Comparison of ENCODE assay signal across 1 cellular context in the genomic region with DNA sequence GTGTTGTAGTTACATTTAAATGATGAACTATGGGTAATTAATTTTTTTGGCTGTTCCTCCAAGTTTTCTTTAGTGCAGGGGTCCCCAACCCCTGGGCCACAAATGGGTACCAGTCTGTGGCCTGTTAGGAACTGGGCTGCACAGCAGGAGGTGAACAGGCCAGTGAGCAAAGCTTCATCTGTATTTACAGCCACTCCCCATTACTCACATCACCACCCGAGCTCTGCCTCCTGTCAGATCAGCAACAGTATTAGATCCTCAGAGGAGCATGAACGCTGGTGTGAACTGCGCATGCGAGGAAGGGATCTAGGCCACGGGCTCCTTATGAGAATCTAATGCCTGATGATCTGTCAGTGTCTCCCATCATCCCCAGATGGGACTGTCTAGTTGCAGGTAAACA.
TF ChIP-seq lines count a peak whose summit lies in the region.

No MANE protein-coding gene starts in this region.

TF ChIP-seq in SK-N-SH, 30 proteins besides CTCF, POLR2A, EP300 and RAD21 (continued from another document):
- TF ChIP-seq, protein P1, sequence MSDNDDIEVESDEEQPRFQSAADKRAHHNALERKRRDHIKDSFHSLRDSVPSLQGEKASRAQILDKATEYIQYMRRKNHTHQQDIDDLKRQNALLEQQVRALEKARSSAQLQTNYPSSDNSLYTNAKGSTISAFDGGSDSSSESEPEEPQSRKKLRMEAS (IDR thresholded peaks at IDR 0.05; ENCODE audit: low read depth): no peak
- TF ChIP-seq MXI1 (IDR thresholded peaks at IDR 0.05; ENCODE audit: low read depth, low read length) (no peak), NFIC (IDR thresholded peaks at IDR 0.05; ENCODE audit: borderline replicate concordance) (no peak)
